ENCODE assay signal across 10 cellular contexts in the genomic region with DNA sequence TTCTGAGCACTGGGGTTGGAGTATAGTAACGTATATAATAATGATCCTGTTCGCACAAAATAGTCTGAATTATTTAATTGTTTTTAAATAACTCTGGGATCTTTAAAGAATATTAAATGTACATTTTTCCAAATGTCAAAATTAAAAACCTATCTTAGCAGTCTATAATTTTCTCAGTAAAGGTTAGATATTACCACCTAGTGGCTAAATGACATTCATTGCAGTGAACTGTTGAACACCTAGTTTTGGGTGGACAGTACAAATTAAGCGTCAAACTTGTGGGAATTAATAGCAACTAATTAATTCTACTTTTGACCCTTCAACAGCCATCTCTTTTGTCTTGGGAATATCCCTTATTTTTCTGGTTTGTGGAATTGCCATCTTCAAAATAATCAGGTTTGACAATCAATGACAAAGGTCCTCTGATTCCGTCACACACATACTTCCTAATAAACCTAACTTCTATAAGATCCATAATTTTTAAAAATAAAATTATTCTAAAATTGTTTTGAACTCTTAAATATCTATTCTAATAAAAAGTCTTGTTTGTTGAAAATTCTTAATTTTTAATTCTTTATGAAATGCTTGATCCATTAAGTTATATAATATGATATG.
DNase-seq lines count a peak whose midpoint lies in the region; ATAC-seq and TF ChIP-seq lines count a peak whose summit lies in the region.
"Had no signal": no experiment of that assay in that cellular context is flagged by ENCODE, and none has a peak within 500 bp of the region (broad histone marks: within the 10 kb centered on the region; RNA-seq: fewer than 3 reads in every experiment).

No MANE protein-coding gene starts in this region.

- peaks cover 10% of the 10 kb centered on the region for H3K27me3 Mint-ChIP-seq in activated T-cell treated with anti-CD3 and anti-CD28 coated beads, Interleukin-2, amount 50 U/mL, for 72 hours (ENCODE audit: low read depth)

- TF ChIP-seq CTCF in tibial nerve (IDR thresholded peaks at IDR 0.05) = peak in 4 of 5 experiments; percentile 15 to 21 (median 18)

- no peak overlapping the region for H3K4me3 ChIP-seq in tibial nerve

- no peaks in the 10 kb centered on the region for H3K4me1 ChIP-seq in tibial nerve

- no peak overlapping the region for H3K4me3 Mint-ChIP-seq in activated T-cell treated with anti-CD3 and anti-CD28 coated beads, Interleukin-2, amount 50 U/mL, for 72 hours

- TF ChIP-seq POLR2A in tibial nerve (IDR thresholded peaks at IDR 0.05) = no peak

- no peaks in the 10 kb centered on the region for H3K4me1 Mint-ChIP-seq in activated T-cell treated with anti-CD3 and anti-CD28 coated beads, Interleukin-2, amount 50 U/mL, for 72 hours (ENCODE audit: low read depth)

- no peaks in the 10 kb centered on the region for H3K36me3 Mint-ChIP-seq in activated T-cell treated with anti-CD3 and anti-CD28 coated beads, Interleukin-2, amount 50 U/mL, for 72 hours (ENCODE audit: insufficient read depth in 2 of 2)

- no peak for ATAC-seq in activated T-cell treated with anti-CD3 and anti-CD28 coated beads, Interleukin-2, amount 50 U/mL, for 72 hours (replicated peaks in 1 of 2)
- no peak for ATAC-seq in HG02884 (IDR thresholded peaks at IDR 0.05; ENCODE audit: unreplicated experiment)

- H3K36me3 ChIP-seq in tibial nerve = no peaks in the 10 kb centered on the region

- DNase-seq in SHP77 treated with DMSO at 0.1 percent for 48 hours (lab: John Stamatoyannopoulos, UW) = peak; percentile 9
- no peak for DNase-seq in SHP77 (lab: John Stamatoyannopoulos, UW)
- peak; percentile 53 for DNase-seq in OCI-M1 (lab: John Stamatoyannopoulos, UW)
- peak; percentile 59 for DNase-seq in fibroblast of peridontal ligament (ENCODE audit: extremely low read depth)
- DNase-seq in tibial nerve (ENCODE audit: low spot score in 2 of 2) = no peak
- DNase-seq in activated T-cell treated with anti-CD3 and anti-CD28 coated beads, Interleukin-2, amount 50 U/mL, for 72 hours = no peak
- no peak for DNase-seq in SK-N-DZ (ENCODE audit: low spot score)
- DNase-seq: activated CD4-positive, CD25-positive, alpha-beta regulatory T cell; C1 segment of cervical spinal cord had no signal

- no peak overlapping the region for H3K27ac Mint-ChIP-seq in activated T-cell treated with anti-CD3 and anti-CD28 coated beads, Interleukin-2, amount 50 U/mL, for 72 hours

- WGBS in tibial nerve, 2 donors = 90 to 92% methylated on average over 4 of the region's 4 CpGs

- H3K9me3 ChIP-seq in tibial nerve = no peaks in the 10 kb centered on the region

- no peak overlapping the region for H3K27ac ChIP-seq in tibial nerve

- no peaks in the 10 kb centered on the region for H3K9me3 Mint-ChIP-seq in activated T-cell treated with anti-CD3 and anti-CD28 coated beads, Interleukin-2, amount 50 U/mL, for 72 hours

- no peaks in the 10 kb centered on the region for H3K27me3 ChIP-seq in tibial nerve

- no peak for TF ChIP-seq EP300 in tibial nerve (IDR thresholded peaks at IDR 0.05)

Comparison
In these comparisons a context has a peak if more than half of its experiments do, and no peak if none do; other contexts are left out.
1. DNase-seq: peak in SHP77 treated with DMSO at 0.1 percent for 48 hours (single experiment), OCI-M1 (single experiment) and fibroblast of peridontal ligament (single experiment); none in SHP77 (0 of 2), tibial nerve (0 of 2), activated T-cell treated with anti-CD3 and anti-CD28 coated beads, Interleukin-2, amount 50 U/mL, for 72 hours (0 of 2) and SK-N-DZ (single experiment).